In genomic region chr14:105069887-105070759, GRCh38 we compare ENCODE assay signal across 9 cellular contexts. TPM values are rescaled to one million over a fixed set of nuclear protein-coding genes. Genes with fewer than 3 reads are reported as not detected.
DNase-seq lines count a peak whose midpoint lies in the region; ATAC-seq and TF ChIP-seq lines count a peak whose summit lies in the region.
"Had no signal": no experiment of that assay in that cellular context is flagged by ENCODE, and none has a peak within 500 bp of the region (broad histone marks: within the 10 kb centered on the region; RNA-seq: fewer than 3 reads in every experiment).

No MANE protein-coding gene starts in this region.

- peak; percentile 41 for ATAC-seq in GM21717 (IDR thresholded peaks at IDR 0.05; ENCODE audit: unreplicated experiment)

- POLR2A ChIA-PET in HEK293T (lab: Yijun Ruan, JAX), result interaction anchor here (1.0 to 1.7 kb wide), 2 partner anchors 8 to 12 kb away, joined by 3 to 5 read pairs; no protein-coding TSS in a partner anchor

- H3K4me1 ChIP-seq in left ventricle myocardium inferior, result peaks cover 32% of the 10 kb centered on the region
- H3K4me1 ChIP-seq in esophagus squamous epithelium, result peaks cover 0 to 46% (median 0%) of the 10 kb centered on the region in 3 donors

- TF ChIP-seq POLR2A in esophagus squamous epithelium (IDR thresholded peaks at IDR 0.05), result no peak

- H3K4me3 Mint-ChIP-seq in endothelial cell (ENCODE audit: unreplicated experiment), result no peak overlapping the region

- peaks cover 8% of the 10 kb centered on the region for H3K27me3 Mint-ChIP-seq in endothelial cell (ENCODE audit: unreplicated experiment)

- 61 to 68% methylated on average over 7 to 16 of the region's 20 CpGs for WGBS in esophagus squamous epithelium, 2 donors

- DNase-seq in GM12864 (ENCODE audit: low read depth), result peak; percentile 84
- peak; percentile 81 to 82 for DNase-seq in NOMO-1 (lab: John Stamatoyannopoulos, UW; ENCODE audit: unreplicated experiment in 2 of 2)
- DNase-seq in left ventricle myocardium inferior, result peak; percentile 45
- DNase-seq in esophagus squamous epithelium (lab: John Stamatoyannopoulos, UW), result no peak
- DNase-seq in endothelial cell (ENCODE audit: low spot score), result no peak
- no peak for DNase-seq in HEK293T (ENCODE audit: extremely low spot score)
- no peak for DNase-seq in NCI-H345 treated with DMSO at 0.1 percent for 48 hours (lab: John Stamatoyannopoulos, UW; ENCODE audit: unreplicated experiment)

- H3K27me3 ChIP-seq in left ventricle myocardium inferior (ENCODE audit: low read depth) (peaks cover 66% of the 10 kb centered on the region), esophagus squamous epithelium (peaks cover 0 to 90% (median 0%) of the 10 kb centered on the region in 4 donors)

- TF ChIP-seq CTCF in GM12864 (IDR thresholded peaks at IDR 0.05; ENCODE audit: low read depth, low read length, missing control alignments), result no peak
- TF ChIP-seq CTCF in left ventricle myocardium inferior (IDR thresholded peaks at IDR 0.05; ENCODE audit: borderline replicate concordance), result no peak
- no peak for TF ChIP-seq CTCF in esophagus squamous epithelium (IDR thresholded peaks at IDR 0.05)
- no peak for TF ChIP-seq CTCF in endothelial cell (IDR thresholded peaks at IDR 0.05; ENCODE audit: unreplicated experiment)

- no peak overlapping the region for H3K27ac Mint-ChIP-seq in endothelial cell (ENCODE audit: unreplicated experiment)

- H3K9me3 ChIP-seq in left ventricle myocardium inferior (replicated peaks) (no peaks in the 10 kb centered on the region), esophagus squamous epithelium (no peaks in the 10 kb centered on the region)

- H3K36me3 ChIP-seq in left ventricle myocardium inferior (no peaks in the 10 kb centered on the region), esophagus squamous epithelium (no peaks in the 10 kb centered on the region)

- intact Hi-C loops in left ventricle myocardium inferior (cut with micrococcal nuclease), result no loop called here
- intact Hi-C loops in esophagus squamous epithelium (cut with DNase I), result no loop called here

- H3K4me3 ChIP-seq in GM12864 (ENCODE audit: low read depth, low read length), result peak overlapping the region; percentile 35
- H3K4me3 ChIP-seq in left ventricle myocardium inferior, result no peak overlapping the region
- H3K4me3 ChIP-seq in esophagus squamous epithelium, result no peak overlapping the region

- H3K36me3 Mint-ChIP-seq in endothelial cell (ENCODE audit: low read depth, unreplicated experiment), result peaks cover 3% of the 10 kb centered on the region

- CTCF ChIA-PET in HEK293T (lab: Yijun Ruan, JAX), result no interaction called here

- H3K4me1 Mint-ChIP-seq in endothelial cell (ENCODE audit: unreplicated experiment), result peaks cover 3% of the 10 kb centered on the region

- H3K9me3 Mint-ChIP-seq in endothelial cell (ENCODE audit: unreplicated experiment), result no peaks in the 10 kb centered on the region

- peak overlapping the region; percentile 12 for H3K27ac ChIP-seq in left ventricle myocardium inferior (replicated peaks)
- H3K27ac ChIP-seq in esophagus squamous epithelium, result peak overlapping the region in 2 of 4 donors; percentile 18 to 31

TF ChIP-seq in HEK293T, 16 proteins besides CTCF, POLR2A, EP300 and RAD21:
- TF ChIP-seq SP1 (IDR thresholded peaks at IDR 0.05) (no peak), ARNT (IDR thresholded peaks at IDR 0.05) (no peak), BHLHE40 (IDR thresholded peaks at IDR 0.05; ENCODE audit: borderline replicate concordance) (no peak), SUZ12 (IDR thresholded peaks at IDR 0.05) (no peak)

RNA-seq across cellular contexts. Expression of gene GPR132, which starts 4.9 kb away (rescaled TPM):
- total RNA-seq in left ventricle myocardium inferior (1.0 TPM), esophagus squamous epithelium (1 to 10 TPM in 3 of 4 donors, under 1 TPM in 1; 0.79 to 5.0 (median 1.6) TPM), endothelial cell (ENCODE audit: unreplicated experiment) (not detected)
- total RNA-seq: endothelial cell of umbilical vein had no signal

RNA-seq across cellular contexts. Expression of gene CDCA4, which starts 49.2 kb away (rescaled TPM):
- total RNA-seq in left ventricle myocardium inferior (2.0 TPM), esophagus squamous epithelium (10 to 100 TPM; 15.3 to 35.0 (median 23.3) TPM), endothelial cell (ENCODE audit: unreplicated experiment) (40.1 TPM)

Comparison
In these comparisons a context has a peak if more than half of its experiments do, and no peak if none do; other contexts are left out.
1. DNase-seq: peak in GM12864 (single experiment), NOMO-1 (2 of 2) and left ventricle myocardium inferior (single experiment); none in esophagus squamous epithelium (single experiment), endothelial cell (single experiment), HEK293T (single experiment) and NCI-H345 treated with DMSO at 0.1 percent for 48 hours (single experiment).